Comparison of ENCODE assay signal across 9 cellular contexts in genomic region chr7:99563650-99564049, GRCh38. TPM values are rescaled to one million over a fixed set of nuclear protein-coding genes. Genes with fewer than 3 reads are reported as not detected.
DNase-seq lines count a peak whose midpoint lies in the region; ATAC-seq, FAIRE-seq and TF ChIP-seq lines count a peak whose summit lies in the region.
"Had no signal": no experiment of that assay in that cellular context is flagged by ENCODE, and none has a peak within 500 bp of the region (broad histone marks: within the 10 kb centered on the region; RNA-seq: fewer than 3 reads in every experiment).

No MANE protein-coding gene starts in this region.

- H3K4me1 Mint-ChIP-seq in natural killer cell treated with Interleukin-12 subunit alpha and Interleukin-12 subunit beta and Interleukin-15 and Interleukin-18, amount 100 ng/mL, for 72 hours (ENCODE audit: low read depth in 2 of 2), result peaks cover 39 to 43% of the 10 kb centered on the region in 2 donors

- FAIRE-seq in bronchial epithelial cell (lab: Jason Lieb, UNC), result no peak

- no peaks in the 10 kb centered on the region for H3K27me3 Mint-ChIP-seq in natural killer cell treated with Interleukin-12 subunit alpha and Interleukin-12 subunit beta and Interleukin-15 and Interleukin-18, amount 100 ng/mL, for 72 hours

- H3K9me3 ChIP-seq in MG63, result no peaks in the 10 kb centered on the region
- H3K9me3 ChIP-seq: colonic mucosa had no signal

- no peaks in the 10 kb centered on the region for H3K9me3 Mint-ChIP-seq in natural killer cell treated with Interleukin-12 subunit alpha and Interleukin-12 subunit beta and Interleukin-15 and Interleukin-18, amount 100 ng/mL, for 72 hours

- H3K27ac Mint-ChIP-seq in natural killer cell treated with Interleukin-12 subunit alpha and Interleukin-12 subunit beta and Interleukin-15 and Interleukin-18, amount 100 ng/mL, for 72 hours, result peak overlapping the region; percentile 17 to 49

- TF ChIP-seq CTCF in AG09319 (IDR thresholded peaks at IDR 0.05; ENCODE audit: low read depth, low read length), result no peak
- no peak for TF ChIP-seq CTCF in bronchial epithelial cell (IDR thresholded peaks at IDR 0.05; ENCODE audit: insufficient read depth, low read length, severe bottlenecking)

- no peak for ATAC-seq in natural killer cell treated with Interleukin-12 subunit alpha and Interleukin-12 subunit beta and Interleukin-15 and Interleukin-18, amount 100 ng/mL, for 72 hours
- ATAC-seq in GM19324 (IDR thresholded peaks at IDR 0.05; ENCODE audit: low FRiP score, unreplicated experiment) (no peak), HG03565 (IDR thresholded peaks at IDR 0.05; ENCODE audit: unreplicated experiment) (no peak)

- H3K27me3 ChIP-seq in MG63, result no peaks in the 10 kb centered on the region
- H3K27me3 ChIP-seq in bronchial epithelial cell (ENCODE audit: control insufficient read depth, insufficient read depth, low read length), result no peaks in the 10 kb centered on the region
- H3K27me3 ChIP-seq: colonic mucosa had no signal

- DNase-seq in AG09319 (ENCODE audit: extremely low read depth, low read depth), result peak; percentile 29
- DNase-seq in MG63, result peak; percentile 80
- peak; percentile 54 for DNase-seq in bronchial epithelial cell (ENCODE audit: low read depth)
- no peak for DNase-seq in natural killer cell treated with Interleukin-12 subunit alpha and Interleukin-12 subunit beta and Interleukin-15 and Interleukin-18, amount 100 ng/mL, for 72 hours (ENCODE audit: low spot score)
- no peak for DNase-seq in RKO (ENCODE audit: low spot score)
- no peak for DNase-seq in NCI-H345 treated with DMSO at 0.1 percent for 48 hours (lab: John Stamatoyannopoulos, UW; ENCODE audit: unreplicated experiment)

- no peak overlapping the region for H3K4me3 Mint-ChIP-seq in natural killer cell treated with Interleukin-12 subunit alpha and Interleukin-12 subunit beta and Interleukin-15 and Interleukin-18, amount 100 ng/mL, for 72 hours

- no peak overlapping the region for H3K4me3 ChIP-seq in MG63
- H3K4me3 ChIP-seq in bronchial epithelial cell (ENCODE audit: low read depth, low read length), result no peak overlapping the region
- H3K4me3 ChIP-seq: colonic mucosa had no signal

- peaks cover 33% of the 10 kb centered on the region for H3K36me3 Mint-ChIP-seq in natural killer cell treated with Interleukin-12 subunit alpha and Interleukin-12 subunit beta and Interleukin-15 and Interleukin-18, amount 100 ng/mL, for 72 hours

- peaks cover 55% of the 10 kb centered on the region for H3K36me3 ChIP-seq in MG63
- peaks cover 13% of the 10 kb centered on the region for H3K36me3 ChIP-seq in bronchial epithelial cell (ENCODE audit: control insufficient read depth, insufficient read depth, low read length)

RNA-seq across cellular contexts. Expression of gene ZNF655, which starts 5.2 kb away (rescaled TPM):
- total RNA-seq in MG63 (2014; rRNA removed; shearing (Covaris generic); ENCODE audit: low replicate concordance), result 23.1 and 36.7 TPM in 2 replicates
- total RNA-seq in bronchial epithelial cell, result 46.6 and 51.1 TPM in 2 replicates
- total RNA-seq in natural killer cell treated with Interleukin-12 subunit alpha and Interleukin-12 subunit beta and Interleukin-15 and Interleukin-18, amount 100 ng/mL, for 72 hours, result 100 to 1,000 TPM; 111 to 115 TPM

RNA-seq across cellular contexts. Expression of gene FAM200A, which starts 11.7 kb away (rescaled TPM):
- 0.72 and 5.1 TPM in 2 replicates for total RNA-seq in MG63 (2014; rRNA removed; shearing (Covaris generic); ENCODE audit: low replicate concordance)
- 4.5 and 5.5 TPM in 2 replicates for total RNA-seq in bronchial epithelial cell
- 1 to 10 TPM; 2.7 to 4.3 TPM for total RNA-seq in natural killer cell treated with Interleukin-12 subunit alpha and Interleukin-12 subunit beta and Interleukin-15 and Interleukin-18, amount 100 ng/mL, for 72 hours

RNA-seq across cellular contexts. Expression of gene TMEM225B, which starts 34.4 kb away (rescaled TPM):
- not detected in 2 replicates for total RNA-seq in MG63 (2014; rRNA removed; shearing (Covaris generic); ENCODE audit: low replicate concordance)
- 0.53 and 0.77 TPM in 2 replicates for total RNA-seq in bronchial epithelial cell
- total RNA-seq in natural killer cell treated with Interleukin-12 subunit alpha and Interleukin-12 subunit beta and Interleukin-15 and Interleukin-18, amount 100 ng/mL, for 72 hours, result 1 to 10 TPM in 1 of 2 donors, under 1 TPM in 1; 0.78 to 1.1 TPM

RNA-seq across cellular contexts. Expression of gene ZSCAN25, which starts 53.1 kb away (rescaled TPM):
- total RNA-seq in MG63 (2014; rRNA removed; shearing (Covaris generic); ENCODE audit: low replicate concordance), result 3.8 and 3.9 TPM in 2 replicates
- 12.4 and 13.8 TPM in 2 replicates for total RNA-seq in bronchial epithelial cell
- 10 to 100 TPM; 26.5 to 33.3 TPM for total RNA-seq in natural killer cell treated with Interleukin-12 subunit alpha and Interleukin-12 subunit beta and Interleukin-15 and Interleukin-18, amount 100 ng/mL, for 72 hours

RNA-seq across cellular contexts. Expression of gene ZKSCAN5, which starts 59.2 kb away (rescaled TPM):
- total RNA-seq in MG63 (2014; rRNA removed; shearing (Covaris generic); ENCODE audit: low replicate concordance), result 4.4 and 9.4 TPM in 2 replicates
- total RNA-seq in bronchial epithelial cell, result 10.3 and 10.5 TPM in 2 replicates
- 10 to 100 TPM; 11.5 to 13.3 TPM for total RNA-seq in natural killer cell treated with Interleukin-12 subunit alpha and Interleukin-12 subunit beta and Interleukin-15 and Interleukin-18, amount 100 ng/mL, for 72 hours

Comparison
In these comparisons a context has a peak if more than half of its experiments do, and no peak if none do; other contexts are left out.
1. DNase-seq: peak in AG09319 (single experiment), MG63 (single experiment) and bronchial epithelial cell (single experiment); none in natural killer cell treated with Interleukin-12 subunit alpha and Interleukin-12 subunit beta and Interleukin-15 and Interleukin-18, amount 100 ng/mL, for 72 hours (single experiment), RKO (single experiment) and NCI-H345 treated with DMSO at 0.1 percent for 48 hours (single experiment).